22 cellular contexts compared by ENCODE assay signal in genomic region chr3:106685751-106686150, GRCh38.
"Had no signal": no experiment of that assay in that cellular context is flagged by ENCODE, and none has a peak within 500 bp of the region (broad histone marks: within the 10 kb centered on the region; RNA-seq: fewer than 3 reads in every experiment).

No MANE protein-coding gene starts in this region.

- DNase-seq: cortex of kidney; dorsolateral prefrontal cortex; effector CD8-positive, alpha-beta T cell; immature natural killer cell; left cardiac atrium; left ventricle myocardium inferior; lower lobe of right lung; mesenchymal stem cell; naive thymus-derived CD4-positive, alpha-beta T cell; nephron progenitor cell; psoas muscle; retina; right lobe of liver; stimulated activated CD4-positive, alpha-beta T cell treated with anti-CD3 and anti-CD28 coated beads, Interleukin-4, amount 100 ng/mL, for 1 hour; stimulated activated CD8-positive, alpha-beta memory T cell treated with anti-CD3 and anti-CD28 coated beads, Interleukin-4, amount 100 ng/mL, for 48 hours; stimulated activated naive CD8-positive, alpha-beta T cell treated with anti-CD3 and anti-CD28 coated beads, Interleukin-15, Interleukin-2, amounts not matched to agents 100 U/mL and 50 U/mL, for 24 hours; thyroid gland had no signal

- H3K27ac ChIP-seq: dorsolateral prefrontal cortex, esophagus muscularis mucosa, foreskin keratinocyte, left ventricle myocardium inferior, lower lobe of right lung, neutrophil, psoas muscle, right lobe of liver, suprapubic skin, thyroid gland had no signal

- ATAC-seq: foreskin keratinocyte; left cardiac atrium; lower lobe of right lung; naive thymus-derived CD4-positive, alpha-beta T cell; psoas muscle; right lobe of liver; stimulated activated effector memory CD8-positive, alpha-beta T cell treated with anti-CD3 and anti-CD28 coated beads, Interleukin-12 subunit alpha, Interleukin-12 subunit beta, amount 100 ng/mL, for 72 hours; stimulated activated naive CD8-positive, alpha-beta T cell treated with anti-CD3 and anti-CD28 coated beads, Interleukin-15, Interleukin-2, amounts not matched to agents 100 U/mL and 50 U/mL, for 24 hours had no signal
